In the genomic region with DNA sequence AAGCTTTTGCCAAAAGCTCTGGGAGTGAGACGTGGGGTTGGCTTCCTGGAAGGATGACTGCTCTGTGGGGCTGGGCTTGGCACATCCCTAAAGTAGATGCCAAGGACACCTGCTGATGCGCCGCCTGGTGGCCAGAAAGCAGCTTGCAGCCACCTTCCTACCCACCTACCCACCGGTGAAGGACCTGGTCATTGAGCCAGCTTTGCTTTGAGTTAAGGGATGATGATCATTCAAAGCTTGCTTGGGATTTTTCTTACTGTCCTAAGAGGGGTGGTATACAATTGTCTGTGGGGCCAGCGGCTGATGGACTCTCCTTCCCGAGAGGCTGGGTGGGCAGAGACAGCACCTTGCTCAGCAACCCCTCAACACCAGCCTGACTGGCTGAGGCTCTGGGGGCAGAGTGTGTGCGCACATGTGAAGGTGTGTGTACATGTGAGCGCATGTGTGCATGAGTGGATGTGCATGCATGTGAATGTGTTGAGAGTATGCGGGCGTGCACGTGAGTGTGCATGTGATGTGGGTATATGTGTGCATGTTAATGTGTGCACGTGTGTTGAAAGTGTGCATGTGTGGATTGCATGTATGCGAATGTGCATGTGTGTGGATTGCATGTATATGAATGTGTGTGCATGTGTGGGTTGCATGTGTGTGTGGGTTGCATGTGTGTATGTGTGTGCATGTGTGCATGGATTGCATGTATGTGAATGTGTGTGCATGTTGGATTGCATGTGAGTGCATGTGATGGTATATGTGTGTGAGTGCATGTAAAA, we compare ENCODE assay signal across 1 cellular context.
TF ChIP-seq lines count a peak whose summit lies in the region.

No MANE protein-coding gene starts in this region.

TF ChIP-seq in K562, 482 proteins besides CTCF, POLR2A, EP300 and RAD21:
- TF ChIP-seq, protein P1, sequence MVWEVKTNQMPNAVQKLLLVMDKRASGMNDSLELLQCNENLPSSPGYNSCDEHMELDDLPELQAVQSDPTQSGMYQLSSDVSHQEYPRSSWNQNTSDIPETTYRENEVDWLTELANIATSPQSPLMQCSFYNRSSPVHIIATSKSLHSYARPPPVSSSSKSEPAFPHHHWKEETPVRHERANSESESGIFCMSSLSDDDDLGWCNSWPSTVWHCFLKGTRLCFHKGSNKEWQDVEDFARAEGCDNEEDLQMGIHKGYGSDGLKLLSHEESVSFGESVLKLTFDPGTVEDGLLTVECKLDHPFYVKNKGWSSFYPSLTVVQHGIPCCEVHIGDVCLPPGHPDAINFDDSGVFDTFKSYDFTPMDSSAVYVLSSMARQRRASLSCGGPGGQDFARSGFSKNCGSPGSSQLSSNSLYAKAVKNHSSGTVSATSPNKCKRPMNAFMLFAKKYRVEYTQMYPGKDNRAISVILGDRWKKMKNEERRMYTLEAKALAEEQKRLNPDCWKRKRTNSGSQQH (CRISPR knock-in tag; IDR thresholded peaks at IDR 0.05): no peak
- TF ChIP-seq BCOR (IDR thresholded peaks at IDR 0.05) (no peak), PTBP1 (IDR thresholded peaks at IDR 0.05; ENCODE audit: low read depth, low read length) (no peak), EWSR1 (IDR thresholded peaks at IDR 0.05; ENCODE audit: borderline replicate concordance, low read depth, partially characterized antibody) (no peak), RUNX1 (IDR thresholded peaks at IDR 0.05; ENCODE audit: low read depth) (no peak), RAD51 (IDR thresholded peaks at IDR 0.05; ENCODE audit: borderline replicate concordance, low read depth) (no peak), ZNF140 (CRISPR knock-in tag; IDR thresholded peaks at IDR 0.05) (no peak), PHF20 (IDR thresholded peaks at IDR 0.05; ENCODE audit: partially characterized antibody) (peak; percentile 27), TBP (optimal IDR thresholded peaks at IDR 0.05; ENCODE audit: low read depth, low read length) (no peak), CREM (IDR thresholded peaks at IDR 0.05; ENCODE audit: low read depth) (no peak), HDAC1 (IDR thresholded peaks at IDR 0.05) (no peak), ZSCAN32 (CRISPR knock-in tag; IDR thresholded peaks at IDR 0.05) (no peak), COPS2 (conservative IDR thresholded peaks at IDR 0.05) (no peak), CBX1 (IDR thresholded peaks at IDR 0.05; ENCODE audit: low read depth) (no peak), CBX5 (IDR thresholded peaks at IDR 0.05; ENCODE audit: borderline replicate concordance, low read depth) (0 out of 2 replicates have a peak, but pooled peaks have one; percentile 9), SMC3 (conservative IDR thresholded peaks at IDR 0.05; ENCODE audit: insufficient read depth, low read depth, low read length) (peak; percentile 67), ZKSCAN1 (IDR thresholded peaks at IDR 0.05; ENCODE audit: low read depth, low read length) (no peak), ZNF408 (CRISPR knock-in tag; IDR thresholded peaks at IDR 0.05; ENCODE audit: low read depth) (no peak), SP2 (IDR thresholded peaks at IDR 0.05; ENCODE audit: extremely low read depth, low read depth, low read length, poor library complexity, severe bottlenecking) (no peak), SMAD4 (CRISPR knock-in tag; conservative IDR thresholded peaks at IDR 0.05) (no peak), TCF7L2 (IDR thresholded peaks at IDR 0.05; ENCODE audit: low read depth, low read length) (no peak), NCOA2 (IDR thresholded peaks at IDR 0.05; ENCODE audit: partially characterized antibody in 2 of 2) (no peak), LARP7 (IDR thresholded peaks at IDR 0.05) (no peak), JUNB (CRISPR knock-in tag; conservative IDR thresholded peaks at IDR 0.05) (no peak), FOXM1 (IDR thresholded peaks at IDR 0.05; ENCODE audit: low read depth) (no peak), FOXM1 (CRISPR knock-in tag; IDR thresholded peaks at IDR 0.05; ENCODE audit: low read depth) (no peak)
- TF ChIP-seq, protein P2, sequence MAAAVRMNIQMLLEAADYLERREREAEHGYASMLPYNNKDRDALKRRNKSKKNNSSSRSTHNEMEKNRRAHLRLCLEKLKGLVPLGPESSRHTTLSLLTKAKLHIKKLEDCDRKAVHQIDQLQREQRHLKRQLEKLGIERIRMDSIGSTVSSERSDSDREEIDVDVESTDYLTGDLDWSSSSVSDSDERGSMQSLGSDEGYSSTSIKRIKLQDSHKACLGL (CRISPR knock-in tag; IDR thresholded peaks at IDR 0.05; ENCODE audit: borderline replicate concordance, poor library complexity, severe bottlenecking): no peak
- TF ChIP-seq, protein P3, sequence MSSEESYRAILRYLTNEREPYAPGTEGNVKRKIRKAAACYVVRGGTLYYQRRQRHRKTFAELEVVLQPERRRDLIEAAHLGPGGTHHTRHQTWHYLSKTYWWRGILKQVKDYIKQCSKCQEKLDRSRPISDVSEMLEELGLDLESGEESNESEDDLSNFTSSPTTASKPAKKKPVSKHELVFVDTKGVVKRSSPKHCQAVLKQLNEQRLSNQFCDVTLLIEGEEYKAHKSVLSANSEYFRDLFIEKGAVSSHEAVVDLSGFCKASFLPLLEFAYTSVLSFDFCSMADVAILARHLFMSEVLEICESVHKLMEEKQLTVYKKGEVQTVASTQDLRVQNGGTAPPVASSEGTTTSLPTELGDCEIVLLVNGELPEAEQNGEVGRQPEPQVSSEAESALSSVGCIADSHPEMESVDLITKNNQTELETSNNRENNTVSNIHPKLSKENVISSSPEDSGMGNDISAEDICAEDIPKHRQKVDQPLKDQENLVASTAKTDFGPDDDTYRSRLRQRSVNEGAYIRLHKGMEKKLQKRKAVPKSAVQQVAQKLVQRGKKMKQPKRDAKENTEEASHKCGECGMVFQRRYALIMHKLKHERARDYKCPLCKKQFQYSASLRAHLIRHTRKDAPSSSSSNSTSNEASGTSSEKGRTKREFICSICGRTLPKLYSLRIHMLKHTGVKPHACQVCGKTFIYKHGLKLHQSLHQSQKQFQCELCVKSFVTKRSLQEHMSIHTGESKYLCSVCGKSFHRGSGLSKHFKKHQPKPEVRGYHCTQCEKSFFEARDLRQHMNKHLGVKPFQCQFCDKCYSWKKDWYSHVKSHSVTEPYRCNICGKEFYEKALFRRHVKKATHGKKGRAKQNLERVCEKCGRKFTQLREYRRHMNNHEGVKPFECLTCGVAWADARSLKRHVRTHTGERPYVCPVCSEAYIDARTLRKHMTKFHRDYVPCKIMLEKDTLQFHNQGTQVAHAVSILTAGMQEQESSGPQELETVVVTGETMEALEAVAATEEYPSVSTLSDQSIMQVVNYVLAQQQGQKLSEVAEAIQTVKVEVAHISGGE (CRISPR knock-in tag; IDR thresholded peaks at IDR 0.05): 0 out of 6 replicates have a peak, but pooled peaks of 1 of the 3 experiments have one; percentile 44
- TF ChIP-seq, protein P4, sequence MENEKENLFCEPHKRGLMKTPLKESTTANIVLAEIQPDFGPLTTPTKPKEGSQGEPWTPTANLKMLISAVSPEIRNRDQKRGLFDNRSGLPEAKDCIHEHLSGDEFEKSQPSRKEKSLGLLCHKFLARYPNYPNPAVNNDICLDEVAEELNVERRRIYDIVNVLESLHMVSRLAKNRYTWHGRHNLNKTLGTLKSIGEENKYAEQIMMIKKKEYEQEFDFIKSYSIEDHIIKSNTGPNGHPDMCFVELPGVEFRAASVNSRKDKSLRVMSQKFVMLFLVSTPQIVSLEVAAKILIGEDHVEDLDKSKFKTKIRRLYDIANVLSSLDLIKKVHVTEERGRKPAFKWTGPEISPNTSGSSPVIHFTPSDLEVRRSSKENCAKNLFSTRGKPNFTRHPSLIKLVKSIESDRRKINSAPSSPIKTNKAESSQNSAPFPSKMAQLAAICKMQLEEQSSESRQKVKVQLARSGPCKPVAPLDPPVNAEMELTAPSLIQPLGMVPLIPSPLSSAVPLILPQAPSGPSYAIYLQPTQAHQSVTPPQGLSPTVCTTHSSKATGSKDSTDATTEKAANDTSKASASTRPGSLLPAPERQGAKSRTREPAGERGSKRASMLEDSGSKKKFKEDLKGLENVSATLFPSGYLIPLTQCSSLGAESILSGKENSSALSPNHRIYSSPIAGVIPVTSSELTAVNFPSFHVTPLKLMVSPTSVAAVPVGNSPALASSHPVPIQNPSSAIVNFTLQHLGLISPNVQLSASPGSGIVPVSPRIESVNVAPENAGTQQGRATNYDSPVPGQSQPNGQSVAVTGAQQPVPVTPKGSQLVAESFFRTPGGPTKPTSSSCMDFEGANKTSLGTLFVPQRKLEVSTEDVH (IDR thresholded peaks at IDR 0.05; ENCODE audit: low read depth, partially characterized antibody): no peak
